ENCODE assay signal across 29 cellular contexts in genomic region chr14:103731916-103732867, GRCh38. TPM values are rescaled to one million over a fixed set of nuclear protein-coding genes. Genes with fewer than 3 reads are reported as not detected.
DNase-seq lines count a peak whose midpoint lies in the region; ATAC-seq and TF ChIP-seq lines count a peak whose summit lies in the region.
"Had no signal": no experiment of that assay in that cellular context is flagged by ENCODE, and none has a peak within 500 bp of the region (broad histone marks: within the 10 kb centered on the region; RNA-seq: fewer than 3 reads in every experiment).

No MANE protein-coding gene starts in this region.

- no peak for TF ChIP-seq EP300 in esophagus muscularis mucosa (IDR thresholded peaks at IDR 0.05)
- no peak for TF ChIP-seq EP300 in transverse colon (IDR thresholded peaks at IDR 0.05; ENCODE audit: low read depth)

- ATAC-seq in heart left ventricle: peak; percentile 0 to 11 (median 4)
- no peak for ATAC-seq in HG03521 (IDR thresholded peaks at IDR 0.05; ENCODE audit: unreplicated experiment)
- ATAC-seq: activated naive CD4-positive, alpha-beta T cell treated with anti-CD3 and anti-CD28 coated beads, Interleukin-2, amount 50 U/mL, for 72 hours; naive thymus-derived CD8-positive, alpha-beta T cell; Panc1 had no signal

- no peak overlapping the region for H3K4me3 Mint-ChIP-seq in neural crest cell
- H3K4me3 Mint-ChIP-seq: activated CD4-positive, alpha-beta T cell treated with anti-CD3 and anti-CD28 coated beads, Interleukin-2, amount 10 ng/mL, durations not matched to agents 24 days and 14 days; B cell; CD8-positive, alpha-beta memory T cell; immature natural killer cell; naive thymus-derived CD8-positive, alpha-beta T cell had no signal

- CTCF ChIA-PET in RWPE1 (lab: Yijun Ruan, JAX): interaction anchor here (0.7 to 0.8 kb wide), 2 partner anchors 175 to 249 kb away, joined by 3 to 5 read pairs; no protein-coding TSS in a partner anchor

- H3K27ac Mint-ChIP-seq in neural crest cell (ENCODE audit: unreplicated experiment): peak overlapping the region; percentile 82
- H3K27ac Mint-ChIP-seq: activated CD4-positive, alpha-beta T cell treated with anti-CD3 and anti-CD28 coated beads, Interleukin-2, amount 10 ng/mL, durations not matched to agents 24 days and 14 days; B cell had no signal

- no peaks in the 10 kb centered on the region for H3K9me3 ChIP-seq in heart left ventricle
- H3K9me3 ChIP-seq in esophagus muscularis mucosa: no peaks in the 10 kb centered on the region
- H3K9me3 ChIP-seq in transverse colon: no peaks in the 10 kb centered on the region
- H3K9me3 ChIP-seq: breast epithelium, tibial artery had no signal

- H3K27me3 ChIP-seq in heart left ventricle (no peaks in the 10 kb centered on the region), esophagus muscularis mucosa (no peaks in the 10 kb centered on the region), transverse colon (no peaks in the 10 kb centered on the region)
- H3K27me3 ChIP-seq: breast epithelium, tibial artery had no signal

- no peak for TF ChIP-seq CTCF in C4-2B (conservative IDR thresholded peaks at IDR 0.05)
- TF ChIP-seq CTCF in RWPE1 (conservative IDR thresholded peaks at IDR 0.05; ENCODE audit: low read depth): no peak
- TF ChIP-seq CTCF in heart left ventricle (IDR thresholded peaks at IDR 0.05): no peak
- TF ChIP-seq CTCF in neural crest cell (conservative IDR thresholded peaks at IDR 0.05): no peak
- no peak for TF ChIP-seq CTCF in esophagus muscularis mucosa (IDR thresholded peaks at IDR 0.05)
- no peak for TF ChIP-seq CTCF in transverse colon (IDR thresholded peaks at IDR 0.05)

- H3K4me3 ChIP-seq in heart left ventricle (no peak overlapping the region), esophagus muscularis mucosa (no peak overlapping the region), transverse colon (no peak overlapping the region)
- H3K4me3 ChIP-seq: breast epithelium, tibial artery had no signal

- no peaks in the 10 kb centered on the region for H3K9me3 Mint-ChIP-seq in neural crest cell
- H3K9me3 Mint-ChIP-seq: activated CD4-positive, alpha-beta T cell treated with anti-CD3 and anti-CD28 coated beads, Interleukin-2, amount 10 ng/mL, durations not matched to agents 24 days and 14 days; activated naive CD4-positive, alpha-beta T cell treated with anti-CD3 and anti-CD28 coated beads, Interleukin-2, amount 50 U/mL, for 72 hours; CD8-positive, alpha-beta memory T cell; immature natural killer cell; naive thymus-derived CD8-positive, alpha-beta T cell had no signal

- POLR2A ChIA-PET in RWPE1 (lab: Yijun Ruan, JAX; ENCODE audit: low non-redundant PET): no interaction called here

- peaks cover 0 to 46% (median 20%) of the 10 kb centered on the region in 12 donors for H3K4me1 ChIP-seq in heart left ventricle
- peaks cover 32 to 80% (median 61%) of the 10 kb centered on the region in 4 donors for H3K4me1 ChIP-seq in esophagus muscularis mucosa
- H3K4me1 ChIP-seq in transverse colon: peaks cover 0 to 21% (median 9%) of the 10 kb centered on the region in 4 donors

- H3K4me1 Mint-ChIP-seq in neural crest cell: peaks cover 4% of the 10 kb centered on the region
- H3K4me1 Mint-ChIP-seq: activated CD4-positive, alpha-beta T cell treated with anti-CD3 and anti-CD28 coated beads, Interleukin-2, amount 10 ng/mL, durations not matched to agents 24 days and 14 days; B cell; CD8-positive, alpha-beta memory T cell; immature natural killer cell; naive thymus-derived CD8-positive, alpha-beta T cell had no signal

- H3K36me3 ChIP-seq in heart left ventricle (peaks cover 0 to 86% (median 78%) of the 10 kb centered on the region in 9 donors), esophagus muscularis mucosa (peaks cover 40 to 89% (median 75%) of the 10 kb centered on the region in 4 donors), transverse colon (peaks cover 0 to 32% (median 6%) of the 10 kb centered on the region in 4 donors)
- H3K36me3 ChIP-seq: breast epithelium had no signal

- H3K36me3 Mint-ChIP-seq in neural crest cell (ENCODE audit: low read depth): peaks cover 2% of the 10 kb centered on the region
- H3K36me3 Mint-ChIP-seq: activated naive CD4-positive, alpha-beta T cell treated with anti-CD3 and anti-CD28 coated beads, Interleukin-2, amount 50 U/mL, for 72 hours had no signal

- in situ Hi-C loops in transverse colon (cut with MboI; ENCODE audit: low pct_ligation_motif_present in 1 of 4, low pct_unique_long_range_greater_than_20kb in 1 of 4, low sequenced_read_pairs in 3 of 4): no loop called here

- DNase-seq in RWPE1 (ENCODE audit: low spot score) (no peak), heart left ventricle (peak in 1 of 5 donors; percentile 60), neural crest cell (ENCODE audit: low read depth, low spot score) (no peak), esophagus muscularis mucosa (ENCODE audit: extremely low spot score) (no peak), mucosa of gallbladder (ENCODE audit: low spot score) (no peak), transverse colon (no peak)
- DNase-seq: ACHN; activated CD4-positive, alpha-beta T cell treated with anti-CD3 and anti-CD28 coated beads, Interleukin-2, amount 10 ng/mL, durations not matched to agents 24 days and 14 days; activated effector memory CD4-positive, alpha-beta T cell treated with Interleukin-2 at 50 U/mL for 16 hours; amygdala; DMS 273 treated with DMSO at 0.1 percent for 48 hours; effector CD4-positive, alpha-beta T cell; immature natural killer cell; naive thymus-derived CD8-positive, alpha-beta T cell; NCI-H1694; NCI-H446; NCI-H748 treated with DMSO at 0.1 percent for 48 hours; retina; SIG-M5; stimulated activated CD4-positive, alpha-beta T cell treated with anti-CD3 and anti-CD28 coated beads, Interleukin-2, amount 100 ng/mL, for 24 hours; T-helper 9 cell had no signal

- WGBS in heart left ventricle, 4 donors: 87 to 92% (median 89%) methylated on average over 14 to 24 of the region's 24 CpGs
- WGBS in esophagus muscularis mucosa: 94% methylated on average over 20 of the region's 24 CpGs
- WGBS in transverse colon (ENCODE audit: low coverage in 1 of 2), 2 donors: 88% methylated on average over 23 of the region's 24 CpGs; no CpG with 5 or more reads in 1 of the 2 donors

- H3K27ac ChIP-seq in C4-2B: peak overlapping the region; percentile 96
- peak overlapping the region; percentile 53 for H3K27ac ChIP-seq in RWPE1
- H3K27ac ChIP-seq in heart left ventricle: peak overlapping the region in 1 of 12 donors; percentile 1
- H3K27ac ChIP-seq in esophagus muscularis mucosa (replicated peaks in 1 of 4): peak overlapping the region in 2 of 4 donors; percentile 1 to 92
- H3K27ac ChIP-seq in transverse colon: no peak overlapping the region
- H3K27ac ChIP-seq: breast epithelium, tibial artery had no signal

- intact Hi-C loops in heart left ventricle (cut with DNase I) (loop anchor here in 1 of 10 donors (10.0 kb wide), 2 partner anchors 157 to 253 kb away; no protein-coding TSS in a partner anchor), esophagus muscularis mucosa (cut with DNase I) (no loop called here), transverse colon (cut with DNase I; ENCODE audit: low total_unique reads) (no loop called here)

- no peaks in the 10 kb centered on the region for H3K27me3 Mint-ChIP-seq in neural crest cell (ENCODE audit: low read depth)
- H3K27me3 Mint-ChIP-seq: activated CD4-positive, alpha-beta T cell treated with anti-CD3 and anti-CD28 coated beads, Interleukin-2, amount 10 ng/mL, durations not matched to agents 24 days and 14 days; B cell; CD8-positive, alpha-beta memory T cell; naive thymus-derived CD8-positive, alpha-beta T cell had no signal

- TF ChIP-seq POLR2A in heart left ventricle (IDR thresholded peaks at IDR 0.05): no peak
- TF ChIP-seq POLR2A in esophagus muscularis mucosa (IDR thresholded peaks at IDR 0.05; ENCODE audit: low read depth): no peak
- TF ChIP-seq POLR2A in transverse colon (IDR thresholded peaks at IDR 0.05): no peak

RNA-seq across cellular contexts. Expression of gene ZFYVE21, which starts 16.6 kb away (rescaled TPM):
- total RNA-seq in heart left ventricle: 10 to 100 TPM; 44.1 to 79.4 (median 52.5) TPM
- polyA plus RNA-seq in heart left ventricle: 10 to 100 TPM; 48.8 to 86.1 TPM
- total RNA-seq in neural crest cell: 42.0 and 44.0 TPM in 2 replicates
- 100 to 1,000 TPM; 121 to 180 (median 156) TPM for total RNA-seq in esophagus muscularis mucosa
- total RNA-seq in mucosa of gallbladder: 94.0 TPM
- 100 to 1,000 TPM in 2 of 4 donors, 10 to 100 TPM in 2; 90.2 to 214 (median 137) TPM for total RNA-seq in transverse colon

RNA-seq across cellular contexts. Expression of gene XRCC3, which starts 16.9 kb away (rescaled TPM):
- total RNA-seq in heart left ventricle: 1 to 10 TPM; 1.9 to 8.7 (median 3.1) TPM
- polyA plus RNA-seq in heart left ventricle: 1 to 10 TPM; 1.9 to 2.6 TPM
- 50.8 and 53.6 TPM in 2 replicates for total RNA-seq in neural crest cell
- total RNA-seq in esophagus muscularis mucosa: 1 to 10 TPM; 1.6 to 5.4 (median 2.1) TPM
- total RNA-seq in mucosa of gallbladder: 8.5 TPM
- total RNA-seq in transverse colon: 10 to 100 TPM in 2 of 4 donors, 1 to 10 TPM in 2; 7.8 to 47.6 (median 23.8) TPM

Comparison
In these comparisons a context has a peak if more than half of its experiments do, and no peak if none do; other contexts are left out.
1. H3K27ac ChIP-seq: peak in C4-2B (single experiment) and RWPE1 (single experiment); none in transverse colon (0 of 4).